In genomic region chr16:81695431-81695890, GRCh38 we compare ENCODE assay signal across 13 cellular contexts.
DNase-seq lines count a peak whose midpoint lies in the region; ATAC-seq, FAIRE-seq and TF ChIP-seq lines count a peak whose summit lies in the region.
"Had no signal": no experiment of that assay in that cellular context is flagged by ENCODE, and none has a peak within 500 bp of the region (broad histone marks: within the 10 kb centered on the region; RNA-seq: fewer than 3 reads in every experiment).

No MANE protein-coding gene starts in this region.

- peaks cover 6% of the 10 kb centered on the region for H4K20me1 ChIP-seq in keratinocyte (ENCODE audit: control insufficient read depth, extremely low read depth, insufficient read depth, low read length)

- no peak overlapping the region for H3K4me3 Mint-ChIP-seq in activated CD4-positive, alpha-beta T cell treated with anti-CD3 and anti-CD28 coated beads, Interleukin-2, amount 10 ng/mL, durations not matched to agents 24 days and 14 days
- no peak overlapping the region for H3K4me3 Mint-ChIP-seq in MCF 10A (ENCODE audit: unreplicated experiment)
- H3K4me3 Mint-ChIP-seq in stimulated activated effector memory CD8-positive, alpha-beta T cell treated with anti-CD3 and anti-CD28 coated beads, Interleukin-12 subunit alpha, Interleukin-12 subunit beta, amount 100 ng/mL, for 72 hours = no peak overlapping the region
- H3K4me3 Mint-ChIP-seq: activated CD8-positive, alpha-beta memory T cell treated with anti-CD3 and anti-CD28 coated beads, Interleukin-2, amount 10 ng/mL, durations not matched to agents 7 days and 5 days had no signal

- DNase-seq in activated CD4-positive, alpha-beta T cell treated with anti-CD3 and anti-CD28 coated beads, Interleukin-2, amount 10 ng/mL, durations not matched to agents 24 days and 14 days = no peak
- no peak for DNase-seq in activated CD4-positive, alpha-beta T cell treated with anti-CD3 and anti-CD28 coated beads, Interleukin-2, amount 50 U/mL, for 48 hours
- DNase-seq in MCF 10A (ENCODE audit: unreplicated experiment) (no peak), keratinocyte (ENCODE audit: low read depth, low spot score) (peak; percentile 32), GM19239 (ENCODE audit: insufficient read length, low spot score) (no peak)
- DNase-seq in stimulated activated effector memory CD8-positive, alpha-beta T cell treated with anti-CD3 and anti-CD28 coated beads, Interleukin-12 subunit alpha, Interleukin-12 subunit beta, amount 100 ng/mL, for 72 hours (ENCODE audit: low spot score in 2 of 2) = no peak
- DNase-seq: ACHN; activated CD8-positive, alpha-beta memory T cell treated with anti-CD3 and anti-CD28 coated beads, Interleukin-2, amount 10 ng/mL, durations not matched to agents 7 days and 5 days; GM23248; NCI-H446 had no signal

- H3K9me1 ChIP-seq in keratinocyte (ENCODE audit: control insufficient read depth, extremely low read depth, insufficient read depth, low read length) = peaks cover 4% of the 10 kb centered on the region

- H3K4me2 ChIP-seq in keratinocyte (ENCODE audit: control insufficient read depth, extremely low read depth, insufficient read depth, low read depth, low read length) = peak overlapping the region; percentile 51

- no peak for ATAC-seq in stimulated activated effector memory CD8-positive, alpha-beta T cell treated with anti-CD3 and anti-CD28 coated beads, Interleukin-12 subunit alpha, Interleukin-12 subunit beta, amount 100 ng/mL, for 72 hours
- ATAC-seq in GM19351 (IDR thresholded peaks at IDR 0.05; ENCODE audit: unreplicated experiment) (no peak), HG03457 (IDR thresholded peaks at IDR 0.05; ENCODE audit: unreplicated experiment) (no peak)
- ATAC-seq: activated CD8-positive, alpha-beta memory T cell treated with anti-CD3 and anti-CD28 coated beads, Interleukin-2, amount 10 ng/mL, durations not matched to agents 7 days and 5 days; SK-N-SH treated with all-trans-retinoic acid at 6 μM for 48 hours had no signal

- no peaks in the 10 kb centered on the region for H3K27me3 Mint-ChIP-seq in activated CD4-positive, alpha-beta T cell treated with anti-CD3 and anti-CD28 coated beads, Interleukin-2, amount 10 ng/mL, durations not matched to agents 24 days and 14 days
- no peaks in the 10 kb centered on the region for H3K27me3 Mint-ChIP-seq in MCF 10A (ENCODE audit: insufficient read depth, unreplicated experiment)
- H3K27me3 Mint-ChIP-seq: activated CD8-positive, alpha-beta memory T cell treated with anti-CD3 and anti-CD28 coated beads, Interleukin-2, amount 10 ng/mL, durations not matched to agents 7 days and 5 days had no signal

- H3K9me3 ChIP-seq in keratinocyte (ENCODE audit: control insufficient read depth, low read depth, low read length) = no peaks in the 10 kb centered on the region

- POLR2A ChIA-PET in MCF 10A (lab: Yijun Ruan, JAX) = interaction anchor here (0.6 to 0.7 kb wide), 3 partner anchors 17 to 436 kb away, joined by 3 to 4 read pairs (median 4); no protein-coding TSS in a partner anchor

- peak overlapping the region; percentile 53 for H3K27ac ChIP-seq in keratinocyte (ENCODE audit: control insufficient read depth, insufficient read depth, low read length)
- H3K27ac ChIP-seq: GM23248 had no signal

- dilution Hi-C loops in keratinocyte (cut with MboI; ENCODE audit: extremely low pct_ligation_motif_present, low sequenced_read_pairs) = no loop called here

- intact Hi-C loops in activated CD4-positive, alpha-beta T cell treated with anti-CD3 and anti-CD28 coated beads, Interleukin-2, amount 10 ng/mL, durations not matched to agents 24 days and 14 days (cut with micrococcal nuclease) = no loop called here
- intact Hi-C loops in MCF 10A (cut with micrococcal nuclease) = loop anchor here (5.0 kb wide), 1 partner anchor 73 kb away; no protein-coding TSS in a partner anchor

- no peak for TF ChIP-seq CTCF in MCF 10A (IDR thresholded peaks at IDR 0.05; ENCODE audit: unreplicated experiment)
- no peak for TF ChIP-seq CTCF in keratinocyte (optimal IDR thresholded peaks at IDR 0.05 in 1 of 3, IDR thresholded peaks at IDR 0.05 in 1 of 3, conservative IDR thresholded peaks at IDR 0.05 in 1 of 3; ENCODE audit: extremely low read depth in 1 of 3, insufficient read depth in 2 of 3, low read length in 3 of 3)

- peaks cover 35 to 55% of the 10 kb centered on the region in 2 experiments for H3K36me3 ChIP-seq in keratinocyte (ENCODE audit: control insufficient read depth in 2 of 2, extremely low read depth in 1 of 2, insufficient read depth in 2 of 2, low read length in 2 of 2)

- H3K27ac Mint-ChIP-seq in activated CD4-positive, alpha-beta T cell treated with anti-CD3 and anti-CD28 coated beads, Interleukin-2, amount 10 ng/mL, durations not matched to agents 24 days and 14 days = peak overlapping the region; percentile 30
- H3K27ac Mint-ChIP-seq in MCF 10A (ENCODE audit: low read depth, unreplicated experiment) = peak overlapping the region; percentile 80
- peak overlapping the region; percentile 87 for H3K27ac Mint-ChIP-seq in stimulated activated effector memory CD8-positive, alpha-beta T cell treated with anti-CD3 and anti-CD28 coated beads, Interleukin-12 subunit alpha, Interleukin-12 subunit beta, amount 100 ng/mL, for 72 hours

- BruUV-seq in MCF 10A (replicated peaks; lab: Mats Ljungman, UMichigan) = no TSS peak

- H3K27me3 ChIP-seq in keratinocyte (ENCODE audit: control insufficient read depth, extremely low read depth, insufficient read depth, low read length) = no peaks in the 10 kb centered on the region

- H3K36me3 Mint-ChIP-seq in activated CD4-positive, alpha-beta T cell treated with anti-CD3 and anti-CD28 coated beads, Interleukin-2, amount 10 ng/mL, durations not matched to agents 24 days and 14 days (ENCODE audit: low read depth) = peaks cover 16% of the 10 kb centered on the region
- peaks cover 35% of the 10 kb centered on the region for H3K36me3 Mint-ChIP-seq in MCF 10A (ENCODE audit: insufficient read depth, unreplicated experiment)
- peaks cover 71% of the 10 kb centered on the region for H3K36me3 Mint-ChIP-seq in stimulated activated effector memory CD8-positive, alpha-beta T cell treated with anti-CD3 and anti-CD28 coated beads, Interleukin-12 subunit alpha, Interleukin-12 subunit beta, amount 100 ng/mL, for 72 hours

- H3K4me3 ChIP-seq in keratinocyte (ENCODE audit: control insufficient read depth in 2 of 3, extremely low read depth in 1 of 3, insufficient read depth in 2 of 3, low read depth in 1 of 3, low read length in 3 of 3) = no peak overlapping the region
- H3K4me3 ChIP-seq: GM23248 had no signal

- H3K79me2 ChIP-seq in keratinocyte (ENCODE audit: control insufficient read depth, insufficient read depth, low read length) = no peaks in the 10 kb centered on the region

- H3K9me3 Mint-ChIP-seq in activated CD4-positive, alpha-beta T cell treated with anti-CD3 and anti-CD28 coated beads, Interleukin-2, amount 10 ng/mL, durations not matched to agents 24 days and 14 days = no peaks in the 10 kb centered on the region
- no peaks in the 10 kb centered on the region for H3K9me3 Mint-ChIP-seq in MCF 10A (ENCODE audit: unreplicated experiment)
- no peaks in the 10 kb centered on the region for H3K9me3 Mint-ChIP-seq in stimulated activated effector memory CD8-positive, alpha-beta T cell treated with anti-CD3 and anti-CD28 coated beads, Interleukin-12 subunit alpha, Interleukin-12 subunit beta, amount 100 ng/mL, for 72 hours

- H3K4me1 Mint-ChIP-seq in activated CD4-positive, alpha-beta T cell treated with anti-CD3 and anti-CD28 coated beads, Interleukin-2, amount 10 ng/mL, durations not matched to agents 24 days and 14 days = peaks cover 11% of the 10 kb centered on the region
- H3K4me1 Mint-ChIP-seq in MCF 10A (ENCODE audit: insufficient read depth, unreplicated experiment) = no peaks in the 10 kb centered on the region
- peaks cover 17% of the 10 kb centered on the region for H3K4me1 Mint-ChIP-seq in stimulated activated effector memory CD8-positive, alpha-beta T cell treated with anti-CD3 and anti-CD28 coated beads, Interleukin-12 subunit alpha, Interleukin-12 subunit beta, amount 100 ng/mL, for 72 hours

- no peak overlapping the region for H2AFZ ChIP-seq in keratinocyte (ENCODE audit: control insufficient read depth, low read length)
- H2AFZ ChIP-seq: GM23248 had no signal

- CTCF ChIA-PET in MCF 10A (lab: Yijun Ruan, JAX) = no interaction called here

- H3K9ac ChIP-seq in keratinocyte (ENCODE audit: control insufficient read depth, extremely low read depth, insufficient read depth, low read length) = peak overlapping the region; percentile 37
- H3K9ac ChIP-seq: GM23248 had no signal

- peaks cover 34% of the 10 kb centered on the region for H3K4me1 ChIP-seq in keratinocyte (ENCODE audit: control insufficient read depth, extremely low read depth, insufficient read depth, low read length)

- FAIRE-seq in keratinocyte (lab: Jason Lieb, UNC) = peak; percentile 82
- FAIRE-seq in GM19239 (lab: Jason Lieb, UNC) = no peak

Comparison
In these comparisons a context has a peak if more than half of its experiments do, and no peak if none do; other contexts are left out.
1. H3K27ac Mint-ChIP-seq: peak in every context shown above with its lines; median percentile 87 in stimulated activated effector memory CD8-positive, alpha-beta T cell treated with anti-CD3 and anti-CD28 coated beads, Interleukin-12 subunit alpha, Interleukin-12 subunit beta, amount 100 ng/mL, for 72 hours; 80 in MCF 10A; 30 in activated CD4-positive, alpha-beta T cell treated with anti-CD3 and anti-CD28 coated beads, Interleukin-2, amount 10 ng/mL, durations not matched to agents 24 days and 14 days.